37 cellular contexts compared by ENCODE assay signal in the genomic region with DNA sequence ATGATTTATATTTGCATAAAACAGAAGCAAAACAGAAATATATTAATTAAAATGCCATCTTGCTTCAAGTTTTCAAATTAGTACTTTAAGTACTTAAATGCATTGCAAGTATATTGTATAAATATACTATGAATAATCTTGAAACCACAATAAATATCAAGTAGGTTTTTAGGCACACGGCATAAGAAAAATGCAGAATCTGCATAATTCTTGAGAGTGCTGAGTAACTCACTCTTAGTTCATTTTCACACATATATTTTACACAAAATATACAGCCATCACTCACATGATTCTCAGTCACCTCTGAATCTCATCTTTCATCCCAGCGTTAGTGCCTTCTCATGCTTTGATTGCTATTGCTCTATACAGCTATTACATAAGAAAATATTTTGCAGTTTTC. TPM values are rescaled to one million over a fixed set of nuclear protein-coding genes. Genes with fewer than 3 reads are reported as not detected.
"Had no signal": no experiment of that assay in that cellular context is flagged by ENCODE, and none has a peak within 500 bp of the region (broad histone marks: within the 10 kb centered on the region; RNA-seq: fewer than 3 reads in every experiment).

No MANE protein-coding gene starts in this region.

- H3K9me3 ChIP-seq: adrenal gland, body of pancreas had no signal

- FAIRE-seq: astrocyte, bronchial epithelial cell, TTC549 had no signal

- H3K27me3 ChIP-seq: adrenal gland, body of pancreas, cardiac muscle cell had no signal

- ATAC-seq: activated CD8-positive, alpha-beta T cell treated with anti-CD3 and anti-CD28 coated beads for 36 hours; activated naive CD4-positive, alpha-beta T cell treated with anti-CD3 and anti-CD28 coated beads, Interleukin-2, amount 50 U/mL, for 72 hours; activated T-cell treated with anti-CD3 and anti-CD28 coated beads, Interleukin-2, amount 50 U/mL, for 4 hours; activated T-cell treated with anti-CD3 and anti-CD28 coated beads, Interleukin-2, amount 50 U/mL, for 72 hours; activated T-helper 17 cell treated with anti-CD3 and anti-CD28 coated beads, Interleukin-2, amount 50 U/mL, for 72 hours; body of pancreas had no signal

- H3K4me3 ChIP-seq: adrenal gland, body of pancreas, cardiac muscle cell had no signal

- DNase-seq: activated B cell treated with CpG ODN at 0.5 μM for 24 hours; activated CD4-positive, alpha-beta memory T cell treated with anti-CD3 and anti-CD28 coated beads for 36 hours; activated CD4-positive, alpha-beta T cell treated with anti-CD3 and anti-CD28 coated beads for 4 hours; activated CD4-positive, alpha-beta T cell treated with anti-CD3 and anti-CD28 coated beads, Interleukin-2, amount 10 ng/mL, durations not matched to agents 24 days and 14 days; activated CD4-positive, alpha-beta T cell treated with anti-CD3 and anti-CD28 coated beads, Interleukin-2, amount 50 U/mL, for 1 hour; activated CD4-positive, alpha-beta T cell treated with anti-CD3 and anti-CD28 coated beads, Interleukin-2, amount 50 U/mL, for 4 hours; activated CD4-positive, CD25-positive, alpha-beta regulatory T cell treated with anti-CD3 and anti-CD28 coated beads, Interleukin-2, amount 50 U/mL, for 72 hours; activated CD8-positive, alpha-beta memory T cell treated with anti-CD3 and anti-CD28 coated beads, Interleukin-2, amount 50 U/mL, for 4 hours; activated CD8-positive, alpha-beta T cell treated with anti-CD3 and anti-CD28 coated beads for 36 hours; activated effector memory CD4-positive, alpha-beta T cell treated with anti-CD3 and anti-CD28 coated beads, Interleukin-2, amount 50 U/mL, for 16 hours; activated gamma-delta T cell treated with Interleukin-2 at 50 U/mL for 16 hours; activated naive CD4-positive, alpha-beta T cell; activated naive CD4-positive, alpha-beta T cell treated with anti-CD3 and anti-CD28 coated beads for 36 hours; activated naive CD4-positive, alpha-beta T cell treated with anti-CD3 and anti-CD28 coated beads, Interleukin-2, amount 50 U/mL, for 16 hours; activated naive CD8-positive, alpha-beta T cell treated with anti-CD3 and anti-CD28 coated beads for 36 hours; activated T-cell treated with anti-CD3 and anti-CD28 coated beads for 4 hours; activated T-cell treated with anti-CD3 and anti-CD28 coated beads, Interleukin-2, amount 50 U/mL, for 1 hour; activated T-cell treated with anti-CD3 and anti-CD28 coated beads, Interleukin-2, amount 50 U/mL, for 4 hours; activated T-cell treated with anti-CD3 and anti-CD28 coated beads, Interleukin-2, amount 50 U/mL, for 72 hours; adrenal gland; amniotic stem cell; aorta; body of pancreas; caudate nucleus; cerebellar nuclear complex; T-helper 2 cell; T-helper 9 cell had no signal

- H3K27ac ChIP-seq: adrenal gland, body of pancreas, cardiac muscle cell, VCaP had no signal

- H3K36me3 ChIP-seq: adrenal gland, cardiac muscle cell had no signal

- H3K4me1 ChIP-seq: adrenal gland, body of pancreas had no signal

RNA-seq across cellular contexts. Expression of a gene that starts 51.9 kb away (rescaled TPM):
- total RNA-seq: activated B cell treated with CpG ODN at 0.5 μM for 24 hours; activated CD4-positive, alpha-beta T cell treated with anti-CD3 and anti-CD28 coated beads, Interleukin-2, amount 10 ng/mL, durations not matched to agents 24 days and 14 days; activated CD8-positive, alpha-beta memory T cell treated with anti-CD3 and anti-CD28 coated beads for 36 hours; activated CD8-positive, alpha-beta T cell treated with anti-CD3 and anti-CD28 coated beads for 36 hours; activated naive CD4-positive, alpha-beta T cell treated with anti-CD3 and anti-CD28 coated beads, Interleukin-2, amount 50 U/mL, for 72 hours; activated T-helper 1 cell treated with anti-CD3 and anti-CD28 coated beads, Interleukin-12 subunit alpha, Interleukin-12 subunit beta, Interleukin-2, Interleukin-4 antibody, amounts not matched to agents 30 ng/mL and 10 ng/mL and 1 ng/mL, durations not matched to agents 14 hours and 24 hours and 36 hours; body of pancreas; chondrocyte had no signal
- polyA plus RNA-seq: aorta had no signal
